ENCODE assay signal across 13 cellular contexts in the genomic region with DNA sequence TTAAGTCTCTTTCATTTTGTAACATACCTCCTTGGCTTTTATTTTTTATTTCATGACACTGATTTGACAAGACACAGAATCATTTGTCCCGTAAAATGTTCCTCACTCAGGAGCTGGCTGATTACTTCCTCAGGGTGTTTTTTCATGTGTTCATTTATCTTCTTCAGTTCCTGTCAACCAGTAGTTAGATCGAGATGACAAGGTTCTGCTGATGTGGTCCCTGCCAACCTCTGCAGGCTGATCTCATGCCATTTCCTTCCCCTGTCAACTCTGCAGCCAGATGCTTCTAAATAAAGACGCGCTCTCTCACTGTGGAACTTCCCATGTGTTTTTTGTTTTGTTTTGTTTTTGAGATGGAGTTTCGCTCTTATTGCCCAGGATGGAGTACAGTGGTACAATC. TPM values are rescaled to one million over a fixed set of nuclear protein-coding genes. Genes with fewer than 3 reads are reported as not detected.
A peak's percentile ranks its signal among the peaks of the same experiment; 100 is the strongest.
DNase-seq lines count a peak whose midpoint lies in the region; FAIRE-seq and TF ChIP-seq lines count a peak whose summit lies in the region.
"Had no signal": no experiment of that assay in that cellular context is flagged by ENCODE, and none has a peak within 500 bp of the region (broad histone marks: within the 10 kb centered on the region; RNA-seq: fewer than 3 reads in every experiment).

No MANE protein-coding gene starts in this region.

- H3K27ac Mint-ChIP-seq in activated CD4-positive, alpha-beta T cell treated with anti-CD3 and anti-CD28 coated beads, Interleukin-2, amount 10 ng/mL, durations not matched to agents 24 days and 14 days: peak overlapping the region; percentile 69

- FAIRE-seq in GM19239 (lab: Jason Lieb, UNC): no peak
- FAIRE-seq: urothelium cell line had no signal

- H3K4me1 Mint-ChIP-seq in activated CD4-positive, alpha-beta T cell treated with anti-CD3 and anti-CD28 coated beads, Interleukin-2, amount 10 ng/mL, durations not matched to agents 24 days and 14 days: peaks cover 19% of the 10 kb centered on the region

- H3K4me3 Mint-ChIP-seq in activated CD4-positive, alpha-beta T cell treated with anti-CD3 and anti-CD28 coated beads, Interleukin-2, amount 10 ng/mL, durations not matched to agents 24 days and 14 days: peak overlapping the region; percentile 60

- H3K27me3 Mint-ChIP-seq in activated CD4-positive, alpha-beta T cell treated with anti-CD3 and anti-CD28 coated beads, Interleukin-2, amount 10 ng/mL, durations not matched to agents 24 days and 14 days: peaks cover 33% of the 10 kb centered on the region

- intact Hi-C loops in activated CD4-positive, alpha-beta T cell treated with anti-CD3 and anti-CD28 coated beads, Interleukin-2, amount 10 ng/mL, durations not matched to agents 24 days and 14 days (cut with micrococcal nuclease): loop anchor here (5.0 kb wide), 1 partner anchor 39 kb away; a partner anchor contains a TSS

- no peaks in the 10 kb centered on the region for H3K9me3 Mint-ChIP-seq in activated CD4-positive, alpha-beta T cell treated with anti-CD3 and anti-CD28 coated beads, Interleukin-2, amount 10 ng/mL, durations not matched to agents 24 days and 14 days

- H3K36me3 Mint-ChIP-seq in activated CD4-positive, alpha-beta T cell treated with anti-CD3 and anti-CD28 coated beads, Interleukin-2, amount 10 ng/mL, durations not matched to agents 24 days and 14 days (ENCODE audit: low read depth): no peaks in the 10 kb centered on the region

- peak; percentile 82 for DNase-seq in activated CD4-positive, alpha-beta T cell treated with anti-CD3 and anti-CD28 coated beads, Interleukin-2, amount 10 ng/mL, durations not matched to agents 24 days and 14 days
- DNase-seq in activated CD4-positive, alpha-beta T cell treated with anti-CD3 and anti-CD28 coated beads for 1 hour: no peak
- DNase-seq in dermis blood vessel endothelial cell (peak; percentile 64), putamen (ENCODE audit: low spot score) (peak; percentile 39), GM19239 (ENCODE audit: insufficient read length, low spot score) (no peak), iPS-NIHi7 (ENCODE audit: extremely low spot score) (no peak), GM19240 (ENCODE audit: insufficient read length, low spot score) (no peak)
- DNase-seq: activated CD8-positive, alpha-beta memory T cell treated with anti-CD3 and anti-CD28 coated beads for 24 hours; MG63; stimulated activated CD4-positive, alpha-beta T cell treated with anti-CD3 and anti-CD28 coated beads, Interleukin-4, amount 100 ng/mL, for 24 hours had no signal

TF ChIP-seq in PFSK-1, 5 proteins besides CTCF, POLR2A, EP300 and RAD21:
- TF ChIP-seq TAF1 (IDR thresholded peaks at IDR 0.05; ENCODE audit: borderline replicate concordance, insufficient read depth, low read length) (no peak), FOXP2 (optimal IDR thresholded peaks at IDR 0.05; ENCODE audit: borderline replicate concordance, extremely low read depth, extremely low read length, insufficient read depth) (peak; percentile 20), SIN3A (IDR thresholded peaks at IDR 0.05; ENCODE audit: borderline replicate concordance, insufficient read depth, low read length) (no peak), POLR2AphosphoS5 (IDR thresholded peaks at IDR 0.05; ENCODE audit: low read depth, low read length) (no peak)
- TF ChIP-seq, protein P1, sequence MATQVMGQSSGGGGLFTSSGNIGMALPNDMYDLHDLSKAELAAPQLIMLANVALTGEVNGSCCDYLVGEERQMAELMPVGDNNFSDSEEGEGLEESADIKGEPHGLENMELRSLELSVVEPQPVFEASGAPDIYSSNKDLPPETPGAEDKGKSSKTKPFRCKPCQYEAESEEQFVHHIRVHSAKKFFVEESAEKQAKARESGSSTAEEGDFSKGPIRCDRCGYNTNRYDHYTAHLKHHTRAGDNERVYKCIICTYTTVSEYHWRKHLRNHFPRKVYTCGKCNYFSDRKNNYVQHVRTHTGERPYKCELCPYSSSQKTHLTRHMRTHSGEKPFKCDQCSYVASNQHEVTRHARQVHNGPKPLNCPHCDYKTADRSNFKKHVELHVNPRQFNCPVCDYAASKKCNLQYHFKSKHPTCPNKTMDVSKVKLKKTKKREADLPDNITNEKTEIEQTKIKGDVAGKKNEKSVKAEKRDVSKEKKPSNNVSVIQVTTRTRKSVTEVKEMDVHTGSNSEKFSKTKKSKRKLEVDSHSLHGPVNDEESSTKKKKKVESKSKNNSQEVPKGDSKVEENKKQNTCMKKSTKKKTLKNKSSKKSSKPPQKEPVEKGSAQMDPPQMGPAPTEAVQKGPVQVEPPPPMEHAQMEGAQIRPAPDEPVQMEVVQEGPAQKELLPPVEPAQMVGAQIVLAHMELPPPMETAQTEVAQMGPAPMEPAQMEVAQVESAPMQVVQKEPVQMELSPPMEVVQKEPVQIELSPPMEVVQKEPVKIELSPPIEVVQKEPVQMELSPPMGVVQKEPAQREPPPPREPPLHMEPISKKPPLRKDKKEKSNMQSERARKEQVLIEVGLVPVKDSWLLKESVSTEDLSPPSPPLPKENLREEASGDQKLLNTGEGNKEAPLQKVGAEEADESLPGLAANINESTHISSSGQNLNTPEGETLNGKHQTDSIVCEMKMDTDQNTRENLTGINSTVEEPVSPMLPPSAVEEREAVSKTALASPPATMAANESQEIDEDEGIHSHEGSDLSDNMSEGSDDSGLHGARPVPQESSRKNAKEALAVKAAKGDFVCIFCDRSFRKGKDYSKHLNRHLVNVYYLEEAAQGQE (IDR thresholded peaks at IDR 0.05; ENCODE audit: insufficient read depth in 1 of 2, low read depth in 2 of 2, low read length in 2 of 2): no peak

RNA-seq across cellular contexts. Expression of a gene that starts 8.1 kb away (rescaled TPM):
- total RNA-seq in activated CD4-positive, alpha-beta T cell treated with anti-CD3 and anti-CD28 coated beads, Interleukin-2, amount 10 ng/mL, durations not matched to agents 24 days and 14 days: 1.8 and 2.5 TPM in 2 replicates
- 0.25 TPM for polyA plus RNA-seq in PFSK-1 (2012; ENCODE audit: insufficient read length, low read depth)
- 1.5 and 2.2 TPM in 2 replicates for total RNA-seq in dermis blood vessel endothelial cell

RNA-seq across cellular contexts. Expression of a gene that starts 8.2 kb away (rescaled TPM):
- not detected in 2 replicates for total RNA-seq in activated CD4-positive, alpha-beta T cell treated with anti-CD3 and anti-CD28 coated beads, Interleukin-2, amount 10 ng/mL, durations not matched to agents 24 days and 14 days
- not detected for polyA plus RNA-seq in PFSK-1 (2012; ENCODE audit: insufficient read length, low read depth)
- total RNA-seq in dermis blood vessel endothelial cell: 0.05 TPM in 1 of 2 replicates, not detected in the other

RNA-seq across cellular contexts. Expression of a gene that starts 16.6 kb away (rescaled TPM):
- total RNA-seq in activated CD4-positive, alpha-beta T cell treated with anti-CD3 and anti-CD28 coated beads, Interleukin-2, amount 10 ng/mL, durations not matched to agents 24 days and 14 days: 19.1 and 20.4 TPM in 2 replicates
- polyA plus RNA-seq in PFSK-1 (2012; ENCODE audit: insufficient read length, low read depth): 20.5 TPM
- 12.1 TPM in 2 replicates for total RNA-seq in dermis blood vessel endothelial cell

RNA-seq across cellular contexts. Expression of a gene that starts 23.8 kb away (rescaled TPM):
- not detected in 2 replicates for total RNA-seq in activated CD4-positive, alpha-beta T cell treated with anti-CD3 and anti-CD28 coated beads, Interleukin-2, amount 10 ng/mL, durations not matched to agents 24 days and 14 days
- polyA plus RNA-seq in PFSK-1 (2012; ENCODE audit: insufficient read length, low read depth): not detected
- total RNA-seq in dermis blood vessel endothelial cell: not detected in 2 replicates
- total RNA-seq: A673 had no signal

RNA-seq across cellular contexts. Expression of a gene that starts 37.4 kb away (rescaled TPM):
- 189 and 193 TPM in 2 replicates for total RNA-seq in activated CD4-positive, alpha-beta T cell treated with anti-CD3 and anti-CD28 coated beads, Interleukin-2, amount 10 ng/mL, durations not matched to agents 24 days and 14 days
- 152 TPM for polyA plus RNA-seq in PFSK-1 (2012; ENCODE audit: insufficient read length, low read depth)
- 6.6 and 9.6 TPM in 2 replicates for total RNA-seq in dermis blood vessel endothelial cell

Comparison
In these comparisons a context has a peak if more than half of its experiments do, and no peak if none do; other contexts are left out.
1. DNase-seq: peak in activated CD4-positive, alpha-beta T cell treated with anti-CD3 and anti-CD28 coated beads, Interleukin-2, amount 10 ng/mL, durations not matched to agents 24 days and 14 days (single experiment), dermis blood vessel endothelial cell (single experiment) and putamen (single experiment); none in activated CD4-positive, alpha-beta T cell treated with anti-CD3 and anti-CD28 coated beads for 1 hour (single experiment), GM19239 (single experiment), iPS-NIHi7 (single experiment) and GM19240 (single experiment).